In genomic region chr11:57499413-57499982, GRCh38 we compare ENCODE assay signal across 8 cellular contexts. TPM values are rescaled to one million over a fixed set of nuclear protein-coding genes. Genes with fewer than 3 reads are reported as not detected.
DNase-seq lines count a peak whose midpoint lies in the region; ATAC-seq and TF ChIP-seq lines count a peak whose summit lies in the region.

No MANE protein-coding gene starts in this region.

- peak; percentile 72 for DNase-seq in AG09319 (ENCODE audit: extremely low read depth, low read depth)
- peak; percentile 76 for DNase-seq in NOMO-1 treated with DMSO at 0.1 percent for 48 hours (lab: John Stamatoyannopoulos, UW; ENCODE audit: unreplicated experiment)
- DNase-seq in brain pericyte (ENCODE audit: low read depth, low spot score), result peak; percentile 88
- peak; percentile 77 for DNase-seq in iPS DF 19.7 (ENCODE audit: low read depth, low spot score)
- DNase-seq in pulmonary artery endothelial cell (ENCODE audit: low read depth, low spot score), result peak; percentile 62
- no peak for DNase-seq in effector CD8-positive, alpha-beta T cell (lab: John Stamatoyannopoulos, UW)

- ATAC-seq in GM19025 (IDR thresholded peaks at IDR 0.05; ENCODE audit: low read depth, unreplicated experiment), result peak; percentile 99
- peak; percentile 89 for ATAC-seq in HG03175 (IDR thresholded peaks at IDR 0.05; ENCODE audit: unreplicated experiment)

- no peak for TF ChIP-seq CTCF in AG09319 (IDR thresholded peaks at IDR 0.05; ENCODE audit: low read depth, low read length)

RNA-seq across cellular contexts. Expression of gene SLC43A1, which starts 16.0 kb away (rescaled TPM):
- total RNA-seq in pulmonary artery endothelial cell, result 14.1 and 15.6 TPM in 2 replicates

RNA-seq across cellular contexts. Expression of gene TIMM10, which starts 31.1 kb away (rescaled TPM):
- total RNA-seq in pulmonary artery endothelial cell, result 52.2 and 74.4 TPM in 2 replicates

RNA-seq across cellular contexts. Expression of gene SMTNL1, which starts 37.9 kb away (rescaled TPM):
- not detected in 2 replicates for total RNA-seq in pulmonary artery endothelial cell

RNA-seq across cellular contexts. Expression of gene RTN4RL2, which starts 39.2 kb away (rescaled TPM):
- total RNA-seq in pulmonary artery endothelial cell, result 0.07 TPM in 2 replicates
